Comparison of ENCODE assay signal across 8 cellular contexts in genomic region chr17:81034168-81034777, GRCh38. TPM values are rescaled to one million over a fixed set of nuclear protein-coding genes. Genes with fewer than 3 reads are reported as not detected.
DNase-seq lines count a peak whose midpoint lies in the region; ATAC-seq, FAIRE-seq and TF ChIP-seq lines count a peak whose summit lies in the region.

No MANE protein-coding gene starts in this region.

- peak; percentile 33 for DNase-seq in A673 (ENCODE audit: low spot score)
- peak; percentile 74 for DNase-seq in cardiac septum (ENCODE audit: low spot score)
- DNase-seq in sigmoid colon, result no peak
- no peak for DNase-seq in HTR-8/SVneo (ENCODE audit: insufficient read length, low spot score)
- DNase-seq in NCI-H2171 treated with DMSO at 0.1 percent for 48 hours (lab: John Stamatoyannopoulos, UW), result no peak
- DNase-seq in HPDE6-E6E7 (ENCODE audit: extremely low spot score), result no peak

- H3K36me3 ChIP-seq in A673 (ENCODE audit: insufficient read depth, low read length, poor library complexity, severe bottlenecking) (no peaks in the 10 kb centered on the region), sigmoid colon (peaks cover 0 to 11% (median 0%) of the 10 kb centered on the region in 4 donors)

- peak; percentile 2 for ATAC-seq in GM21737 (IDR thresholded peaks at IDR 0.05; ENCODE audit: unreplicated experiment)

- CTCF ChIA-PET in A673 (lab: Charles Lee), result no interaction called here

- H3K27me3 ChIP-seq in A673 (replicated peaks; ENCODE audit: insufficient read depth, low read depth, low read length, poor library complexity), result no peaks in the 10 kb centered on the region
- no peaks in the 10 kb centered on the region for H3K27me3 ChIP-seq in sigmoid colon

- no peak for TF ChIP-seq CTCF in A673 (conservative IDR thresholded peaks at IDR 0.05; ENCODE audit: low read depth, low read length)
- TF ChIP-seq CTCF in VCaP (conservative IDR thresholded peaks at IDR 0.05), result no peak; the same call in 1 of the 2 replicates
- TF ChIP-seq CTCF in sigmoid colon (IDR thresholded peaks at IDR 0.05), result no peak

- 1% methylated on average over 49 of the region's 49 CpGs for WGBS in sigmoid colon, 2 donors

- FAIRE-seq in HTR-8/SVneo (lab: Jason Lieb, UNC), result no peak

- H3K4me1 ChIP-seq in A673 (ENCODE audit: insufficient read depth, low read length, poor library complexity, severe bottlenecking) (peaks cover 23% of the 10 kb centered on the region), sigmoid colon (peaks cover 0 to 49% (median 46%) of the 10 kb centered on the region in 4 donors)

- no TSS peak for BruUV-seq in A673 (replicated peaks; lab: Mats Ljungman, UMichigan)

- H3K4me3 ChIP-seq in A673 (ENCODE audit: low read depth, low read length, poor library complexity, severe bottlenecking) (peak overlapping the region; percentile 91), sigmoid colon (peak overlapping the region; percentile 44 to 67 (median 62))

- no peak for TF ChIP-seq POLR2A in sigmoid colon (IDR thresholded peaks at IDR 0.05)

- intact Hi-C loops in A673 (cut with micrococcal nuclease; ENCODE audit: unreplicated experiment) (no loop called here), cardiac septum (cut with DNase I) (no loop called here), sigmoid colon (cut with DNase I) (loop anchor here (10.0 kb wide), 1 partner anchor 191 kb away; the partner anchor contains the start of gene CEP131)

- no peaks in the 10 kb centered on the region for H3K9me3 ChIP-seq in A673 (ENCODE audit: low read depth, low read length, poor library complexity, severe bottlenecking)
- H3K9me3 ChIP-seq in sigmoid colon, result no peaks in the 10 kb centered on the region

- H3K27ac ChIP-seq in A673 (ENCODE audit: low read depth, low read length, poor library complexity, severe bottlenecking), result peak overlapping the region; percentile 70
- peak overlapping the region; percentile 95 for H3K27ac ChIP-seq in VCaP
- peak overlapping the region; percentile 44 to 73 (median 60) for H3K27ac ChIP-seq in sigmoid colon

- TF ChIP-seq EP300 in sigmoid colon (IDR thresholded peaks at IDR 0.05), result no peak

- POLR2A ChIA-PET in A673 (lab: Charles Lee; ENCODE audit: low non-redundant PET), result interaction anchor here (0.6 kb wide), 1 partner anchor 361 kb away, joined by 3 read pairs; no protein-coding TSS in a partner anchor

RNA-seq across cellular contexts. Expression of gene BAIAP2, which starts 0.7 kb away (rescaled TPM):
- total RNA-seq in A673 (2021) (51.6 and 54.9 TPM in 2 replicates), cardiac septum (9.8 TPM), sigmoid colon (10 to 100 TPM; 32.6 to 52.3 (median 50.9) TPM)
- 10 to 100 TPM in 2 of 3 donors, 1 to 10 TPM in 1; 6.5 to 17.2 (median 14.4) TPM for polyA plus RNA-seq in sigmoid colon

RNA-seq across cellular contexts. Expression of gene CHMP6, which starts 42.6 kb away (rescaled TPM):
- total RNA-seq in A673 (2021) (18.7 and 21.3 TPM in 2 replicates), cardiac septum (21.7 TPM), sigmoid colon (10 to 100 TPM; 15.7 to 28.2 (median 22.2) TPM)
- polyA plus RNA-seq in sigmoid colon, result 10 to 100 TPM; 36.3 to 40.4 (median 37.2) TPM

Comparison
In these comparisons a context has a peak if more than half of its experiments do, and no peak if none do; other contexts are left out.
1. DNase-seq: peak in A673 (single experiment) and cardiac septum (single experiment); none in sigmoid colon (single experiment), HTR-8/SVneo (single experiment), NCI-H2171 treated with DMSO at 0.1 percent for 48 hours (single experiment) and HPDE6-E6E7 (single experiment).
2. Peak in every context shown above with its lines, with median percentiles within 50 percentile points of each other: H3K27ac ChIP-seq.